Comparison of ENCODE assay signal across 8 cellular contexts in the genomic region with DNA sequence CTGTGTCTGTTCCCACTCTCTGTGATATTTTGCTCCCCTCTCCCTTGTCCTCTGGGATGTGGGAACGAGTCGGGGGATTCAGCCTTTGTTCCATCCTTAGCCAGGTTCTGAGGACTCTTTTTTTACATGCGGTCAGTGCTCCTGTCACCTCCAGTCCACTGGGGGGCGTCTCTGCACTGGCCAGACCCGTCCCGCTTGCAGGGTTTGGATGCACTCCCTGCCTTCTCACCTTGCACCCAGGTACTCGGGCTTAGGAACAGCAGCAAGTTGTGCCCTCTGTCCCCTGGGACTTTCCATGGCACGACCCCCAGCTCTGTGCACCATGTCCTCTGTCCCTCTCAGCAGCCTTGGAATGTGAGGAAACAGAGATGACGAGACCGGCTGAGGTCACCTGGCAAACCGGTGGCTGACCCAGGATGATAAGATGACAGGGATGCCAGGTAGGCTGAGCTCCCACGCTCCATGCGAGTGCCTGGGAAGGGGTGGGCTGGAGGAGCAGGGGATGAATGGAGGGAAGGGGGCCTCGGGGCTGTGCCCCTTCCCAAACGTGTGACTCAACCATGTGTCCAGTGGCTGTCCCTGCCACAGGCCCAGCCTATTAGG. TPM values are rescaled to one million over a fixed set of nuclear protein-coding genes. Genes with fewer than 3 reads are reported as not detected.
A peak's percentile ranks its signal among the peaks of the same experiment; 100 is the strongest.
DNase-seq lines count a peak whose midpoint lies in the region; ATAC-seq and TF ChIP-seq lines count a peak whose summit lies in the region.

No MANE protein-coding gene starts in this region.

- intact Hi-C loops in prostate gland (cut with DNase I): no loop called here

- no peaks in the 10 kb centered on the region for H3K27me3 ChIP-seq in prostate gland (replicated peaks; ENCODE audit: insufficient read depth)

- TF ChIP-seq POLR2A in prostate gland (IDR thresholded peaks at IDR 0.05): no peak

- ATAC-seq in GM18520 (IDR thresholded peaks at IDR 0.05; ENCODE audit: unreplicated experiment): no peak

- H3K27ac ChIP-seq in prostate gland: no peak overlapping the region

- H3K4me1 ChIP-seq in prostate gland (replicated peaks): no peaks in the 10 kb centered on the region

- H3K36me3 ChIP-seq in prostate gland: no peaks in the 10 kb centered on the region

- DNase-seq in activated gamma-delta T cell treated with Interleukin-2 at 50 U/mL for 16 hours: peak; percentile 36
- no peak for DNase-seq in activated gamma-delta T cell (lab: John Stamatoyannopoulos, UW)
- peak; percentile 1 for DNase-seq in NCI-H82 treated with DMSO at 0.1 percent for 48 hours (lab: John Stamatoyannopoulos, UW; ENCODE audit: unreplicated experiment)
- DNase-seq in activated T-cell treated with anti-CD3 and anti-CD28 coated beads, Interleukin-2, amount 50 U/mL, for 1 hour: peak; percentile 46
- DNase-seq in foreskin melanocyte: peak; percentile 11
- peak; percentile 67 for DNase-seq in prostate gland (ENCODE audit: low spot score)
- DNase-seq in cerebellar nuclear complex (lab: John Stamatoyannopoulos, UW): no peak

- peak; percentile 36 to 74 (median 66) for TF ChIP-seq CTCF in prostate gland (IDR thresholded peaks at IDR 0.05)

- H3K4me3 ChIP-seq in prostate gland: no peak overlapping the region

- no peaks in the 10 kb centered on the region for H3K9me3 ChIP-seq in prostate gland

- 28% methylated on average over 15 of the region's 15 CpGs for whole genome bisulfite sequencing in prostate gland

RNA-seq across cellular contexts. Expression of a gene that starts 27.3 kb away (rescaled TPM):
- total RNA-seq in prostate gland: 10 to 100 TPM in 1 of 2 donors, 1 to 10 TPM in 1; 4.5 to 15.8 TPM

Comparison
In these comparisons a context has a peak if more than half of its experiments do, and no peak if none do; other contexts are left out.
1. DNase-seq: peak in activated gamma-delta T cell treated with Interleukin-2 at 50 U/mL for 16 hours (single experiment), NCI-H82 treated with DMSO at 0.1 percent for 48 hours (single experiment), activated T-cell treated with anti-CD3 and anti-CD28 coated beads, Interleukin-2, amount 50 U/mL, for 1 hour (single experiment), foreskin melanocyte (single experiment) and prostate gland (single experiment); none in activated gamma-delta T cell (single experiment) and cerebellar nuclear complex (0 of 2).